ENCODE assay signal across 11 cellular contexts in genomic region chr10:18179901-18180300, GRCh38. TPM values are rescaled to one million over a fixed set of nuclear protein-coding genes. Genes with fewer than 3 reads are reported as not detected.
A peak's percentile ranks its signal among the peaks of the same experiment; 100 is the strongest.
DNase-seq lines count a peak whose midpoint lies in the region; ATAC-seq and TF ChIP-seq lines count a peak whose summit lies in the region.
"Had no signal": no experiment of that assay in that cellular context is flagged by ENCODE, and none has a peak within 500 bp of the region (broad histone marks: within the 10 kb centered on the region; RNA-seq: fewer than 3 reads in every experiment).

No MANE protein-coding gene starts in this region.

- no peaks in the 10 kb centered on the region for H3K9me3 Mint-ChIP-seq in natural killer cell treated with Interleukin-12 subunit alpha and Interleukin-12 subunit beta and Interleukin-15 and Interleukin-18, amount 100 ng/mL, for 72 hours

- DNase-seq in LNCaP clone FGC (ENCODE audit: low read depth) (peak; percentile 62), stomach (no peak), NCI-H187 treated with DMSO at 0.1 percent for 48 hours (lab: John Stamatoyannopoulos, UW) (no peak)
- no peak for DNase-seq in activated CD4-positive, alpha-beta T cell treated with anti-CD3 and anti-CD28 coated beads for 48 hours
- DNase-seq in natural killer cell treated with Interleukin-12 subunit alpha and Interleukin-12 subunit beta and Interleukin-15 and Interleukin-18, amount 100 ng/mL, for 72 hours (ENCODE audit: low spot score) = no peak
- DNase-seq: DND-41 had no signal

- H3K4me1 ChIP-seq in stomach = peaks cover 0 to 32% (median 15%) of the 10 kb centered on the region in 4 donors

- 25 to 48% (median 41%) methylated on average over 6 of the region's 6 CpGs for WGBS in stomach, 5 donors

- no peak for ATAC-seq in GM21619 (IDR thresholded peaks at IDR 0.05; ENCODE audit: unreplicated experiment)
- ATAC-seq in natural killer cell treated with Interleukin-12 subunit alpha and Interleukin-12 subunit beta and Interleukin-15 and Interleukin-18, amount 100 ng/mL, for 72 hours = no peak

- H3K27ac ChIP-seq in cingulate gyrus (ENCODE audit: low read depth, low read length) (peak overlapping the region; percentile 2), layer of hippocampus (ENCODE audit: low read depth, low read length) (peak overlapping the region; percentile 16), stomach (peak overlapping the region in 4 of 5 donors; percentile 59 to 86 (median 74))

- no peaks in the 10 kb centered on the region for H3K27me3 ChIP-seq in layer of hippocampus (ENCODE audit: control insufficient read depth, insufficient read depth, low read length)
- no peaks in the 10 kb centered on the region for H3K27me3 ChIP-seq in stomach

- H3K4me3 ChIP-seq in LNCaP clone FGC (ENCODE audit: low read depth, low read length) (peak overlapping the region; percentile 4; the same call in 1 of the 2 replicates), stomach (no peak overlapping the region)

- H3K4me3 Mint-ChIP-seq in natural killer cell treated with Interleukin-12 subunit alpha and Interleukin-12 subunit beta and Interleukin-15 and Interleukin-18, amount 100 ng/mL, for 72 hours = no peak overlapping the region

- no peaks in the 10 kb centered on the region for H3K36me3 Mint-ChIP-seq in natural killer cell treated with Interleukin-12 subunit alpha and Interleukin-12 subunit beta and Interleukin-15 and Interleukin-18, amount 100 ng/mL, for 72 hours

- no peak for TF ChIP-seq EP300 in stomach (IDR thresholded peaks at IDR 0.05)

- TF ChIP-seq POLR2A in stomach (IDR thresholded peaks at IDR 0.05) = no peak

- H3K27me3 Mint-ChIP-seq in natural killer cell treated with Interleukin-12 subunit alpha and Interleukin-12 subunit beta and Interleukin-15 and Interleukin-18, amount 100 ng/mL, for 72 hours = peaks cover 14 to 33% of the 10 kb centered on the region in 2 donors

- no peaks in the 10 kb centered on the region for H3K4me1 Mint-ChIP-seq in natural killer cell treated with Interleukin-12 subunit alpha and Interleukin-12 subunit beta and Interleukin-15 and Interleukin-18, amount 100 ng/mL, for 72 hours (ENCODE audit: low read depth in 2 of 2)

- TF ChIP-seq CTCF in LNCaP clone FGC (IDR thresholded peaks at IDR 0.05; ENCODE audit: control insufficient read depth, extremely low read depth, insufficient read depth) = no peak
- no peak for TF ChIP-seq CTCF in stomach (IDR thresholded peaks at IDR 0.05)

- H3K9me3 ChIP-seq in stomach = no peaks in the 10 kb centered on the region

- no peak overlapping the region for H3K27ac Mint-ChIP-seq in natural killer cell treated with Interleukin-12 subunit alpha and Interleukin-12 subunit beta and Interleukin-15 and Interleukin-18, amount 100 ng/mL, for 72 hours

- H3K36me3 ChIP-seq in stomach = no peaks in the 10 kb centered on the region

- intact Hi-C loops in stomach (cut with DNase I; ENCODE audit: low total_unique reads) = no loop called here

RNA-seq across cellular contexts. Expression of gene CACNB2, which starts 39.7 kb away (rescaled TPM):
- 10 to 100 TPM; 11.7 to 42.9 (median 33.8) TPM for total RNA-seq in stomach
- 1 to 10 TPM in 1 of 3 donors, under 1 TPM in 2; 0.31 to 4.7 (median 0.37) TPM for polyA plus RNA-seq in stomach
- total RNA-seq in natural killer cell treated with Interleukin-12 subunit alpha and Interleukin-12 subunit beta and Interleukin-15 and Interleukin-18, amount 100 ng/mL, for 72 hours = not detected
- total RNA-seq: bronchial epithelial cell, SK-MEL-5 had no signal

Comparison
In these comparisons a context has a peak if more than half of its experiments do, and no peak if none do; other contexts are left out.
1. H3K27ac ChIP-seq: peak in every context shown above with its lines; median percentile 74 in stomach; 16 in layer of hippocampus; 2 in cingulate gyrus.
2. RNA of gene CACNB2, which starts 39.7 kb away (total RNA-seq): 11.7 to 42.9 TPM in stomach; not detected in natural killer cell treated with Interleukin-12 subunit alpha and Interleukin-12 subunit beta and Interleukin-15 and Interleukin-18, amount 100 ng/mL, for 72 hours; every median in the first group is over 10 times any median in the second.